In genomic region chr4:157040380-157040779, GRCh38 we compare ENCODE assay signal across 1 cellular context.
TF ChIP-seq lines count a peak whose summit lies in the region.

No MANE protein-coding gene starts in this region.

TF ChIP-seq in SK-N-SH, 30 proteins besides CTCF, POLR2A, EP300 and RAD21 (continued from another document):
- TF ChIP-seq GATA2 (CRISPR knock-in tag; IDR thresholded peaks at IDR 0.05), result no peak
